In genomic region chr1:226698659-226699058, GRCh38 we compare ENCODE assay signal across 11 cellular contexts. TPM values are rescaled to one million over a fixed set of nuclear protein-coding genes. Genes with fewer than 3 reads are reported as not detected.
DNase-seq lines count a peak whose midpoint lies in the region; ATAC-seq, FAIRE-seq and TF ChIP-seq lines count a peak whose summit lies in the region.
"Had no signal": no experiment of that assay in that cellular context is flagged by ENCODE, and none has a peak within 500 bp of the region (broad histone marks: within the 10 kb centered on the region; RNA-seq: fewer than 3 reads in every experiment).

No MANE protein-coding gene starts in this region.

- TF ChIP-seq CTCF in stomach (IDR thresholded peaks at IDR 0.05), result no peak

- no peak for TF ChIP-seq POLR2A in stomach (IDR thresholded peaks at IDR 0.05)

- H3K9me3 ChIP-seq in muscle layer of duodenum (ENCODE audit: control insufficient read depth in 1 of 2, low read length in 2 of 2) (no peaks in the 10 kb centered on the region), stomach (no peaks in the 10 kb centered on the region)
- H3K9me3 ChIP-seq: uterus had no signal

- peaks cover 15 to 62% of the 10 kb centered on the region in 2 donors for H3K4me1 ChIP-seq in muscle layer of duodenum (ENCODE audit: control insufficient read depth in 1 of 2, insufficient read depth in 2 of 2, low read length in 2 of 2)
- peaks cover 14 to 81% (median 51%) of the 10 kb centered on the region in 4 donors for H3K4me1 ChIP-seq in stomach

- H3K4me3 ChIP-seq in muscle layer of duodenum (ENCODE audit: low read depth in 1 of 2, low read length in 2 of 2) (no peak overlapping the region), stomach (no peak overlapping the region)
- H3K4me3 ChIP-seq: uterus had no signal

- no peak for ATAC-seq in activated T-helper 17 cell treated with anti-CD3 and anti-CD28 coated beads, Interleukin-2, amount 50 U/mL, for 72 hours (replicated peaks)
- ATAC-seq in HG02642 (IDR thresholded peaks at IDR 0.05; ENCODE audit: poor library complexity, unreplicated experiment), result no peak

- H3K27ac Mint-ChIP-seq in activated T-cell treated with anti-CD3 and anti-CD28 coated beads, Interleukin-2, amount 50 U/mL, for 24 hours, result peak overlapping the region; percentile 96
- peak overlapping the region; percentile 88 for H3K27ac Mint-ChIP-seq in activated T-helper 17 cell treated with anti-CD3 and anti-CD28 coated beads, Interleukin-2, amount 50 U/mL, for 72 hours

- no peaks in the 10 kb centered on the region for H3K27me3 ChIP-seq in muscle layer of duodenum (ENCODE audit: low read depth, low read length)
- H3K27me3 ChIP-seq in stomach, result no peaks in the 10 kb centered on the region
- H3K27me3 ChIP-seq: uterus had no signal

- H3K36me3 ChIP-seq in muscle layer of duodenum (ENCODE audit: control insufficient read depth in 1 of 2, insufficient read depth in 2 of 2, low read length in 2 of 2), result no peaks in the 10 kb centered on the region
- no peaks in the 10 kb centered on the region for H3K36me3 ChIP-seq in stomach
- H3K36me3 ChIP-seq: uterus had no signal

- peak overlapping the region; percentile 32 for H3K27ac ChIP-seq in muscle layer of duodenum (ENCODE audit: low read length)
- H3K27ac ChIP-seq in stomach, result peak overlapping the region in 3 of 5 donors; percentile 23 to 99 (median 73)

- no peak for TF ChIP-seq EP300 in stomach (IDR thresholded peaks at IDR 0.05)

- intact Hi-C loops in stomach (cut with DNase I; ENCODE audit: low total_unique reads), result no loop called here

- DNase-seq in activated T-cell treated with anti-CD3 and anti-CD28 coated beads, Interleukin-2, amount 50 U/mL, for 24 hours, result no peak
- DNase-seq in activated T-cell treated with anti-CD3 and anti-CD28 coated beads, Interleukin-2, amount 50 U/mL, for 48 hours, result no peak
- DNase-seq in stomach (no peak), NCI-H128 (lab: John Stamatoyannopoulos, UW; ENCODE audit: unreplicated experiment) (no peak), HTR-8/SVneo (ENCODE audit: insufficient read length, low spot score) (no peak)
- DNase-seq: cerebellar nuclear complex, SHP77, uterus had no signal

- no peaks in the 10 kb centered on the region for H3K9me3 Mint-ChIP-seq in activated T-cell treated with anti-CD3 and anti-CD28 coated beads, Interleukin-2, amount 50 U/mL, for 24 hours
- H3K9me3 Mint-ChIP-seq in activated T-helper 17 cell treated with anti-CD3 and anti-CD28 coated beads, Interleukin-2, amount 50 U/mL, for 72 hours, result no peaks in the 10 kb centered on the region

- H3K36me3 Mint-ChIP-seq in activated T-cell treated with anti-CD3 and anti-CD28 coated beads, Interleukin-2, amount 50 U/mL, for 24 hours (ENCODE audit: low read depth), result peaks cover 52% of the 10 kb centered on the region
- H3K36me3 Mint-ChIP-seq in activated T-helper 17 cell treated with anti-CD3 and anti-CD28 coated beads, Interleukin-2, amount 50 U/mL, for 72 hours (ENCODE audit: low read depth), result peaks cover 34% of the 10 kb centered on the region

- peaks cover 85% of the 10 kb centered on the region for H3K4me1 Mint-ChIP-seq in activated T-cell treated with anti-CD3 and anti-CD28 coated beads, Interleukin-2, amount 50 U/mL, for 24 hours (ENCODE audit: low read depth)
- H3K4me1 Mint-ChIP-seq in activated T-helper 17 cell treated with anti-CD3 and anti-CD28 coated beads, Interleukin-2, amount 50 U/mL, for 72 hours, result peaks cover 48% of the 10 kb centered on the region

- no peaks in the 10 kb centered on the region for H3K27me3 Mint-ChIP-seq in activated T-cell treated with anti-CD3 and anti-CD28 coated beads, Interleukin-2, amount 50 U/mL, for 24 hours
- no peaks in the 10 kb centered on the region for H3K27me3 Mint-ChIP-seq in activated T-helper 17 cell treated with anti-CD3 and anti-CD28 coated beads, Interleukin-2, amount 50 U/mL, for 72 hours

- FAIRE-seq in HTR-8/SVneo (lab: Jason Lieb, UNC), result no peak

- no peak overlapping the region for H3K4me3 Mint-ChIP-seq in activated T-cell treated with anti-CD3 and anti-CD28 coated beads, Interleukin-2, amount 50 U/mL, for 24 hours
- H3K4me3 Mint-ChIP-seq in activated T-helper 17 cell treated with anti-CD3 and anti-CD28 coated beads, Interleukin-2, amount 50 U/mL, for 72 hours, result peak overlapping the region; percentile 74

RNA-seq across cellular contexts. Expression of gene ITPKB, which starts 40.4 kb away (rescaled TPM):
- total RNA-seq in activated T-helper 17 cell treated with anti-CD3 and anti-CD28 coated beads, Interleukin-2, amount 50 U/mL, for 72 hours, result 10 to 100 TPM; 30.1 to 39.2 TPM
- total RNA-seq in stomach, result 10 to 100 TPM; 16.4 to 38.8 (median 24.6) TPM
- 1 to 10 TPM; 3.8 to 5.4 (median 4.4) TPM for polyA plus RNA-seq in stomach
